Comparison of ENCODE assay signal across 16 cellular contexts in genomic region chr11:12284321-12285050, GRCh38.
DNase-seq lines count a peak whose midpoint lies in the region; ATAC-seq and TF ChIP-seq lines count a peak whose summit lies in the region.
"Had no signal": no experiment of that assay in that cellular context is flagged by ENCODE, and none has a peak within 500 bp of the region (broad histone marks: within the 10 kb centered on the region; RNA-seq: fewer than 3 reads in every experiment).

No MANE protein-coding gene starts in this region.

- DNase-seq in DMS79 treated with DMSO at 0.1 percent for 48 hours (lab: John Stamatoyannopoulos, UW) (peak; percentile 39), DMS79 (lab: John Stamatoyannopoulos, UW) (no peak), fibroblast of the conjunctiva (ENCODE audit: low read depth) (peak; percentile 58), testis (peak; percentile 15), psoas muscle (no peak), epidermal melanocyte (ENCODE audit: insufficient read length, low spot score) (no peak), kidney glomerular epithelial cell (lab: John Stamatoyannopoulos, UW) (no peak)
- DNase-seq in activated CD8-positive, alpha-beta memory T cell treated with anti-CD3 and anti-CD28 coated beads, Interleukin-2, amount 10 ng/mL, durations not matched to agents 7 days and 5 days: peak; percentile 36
- DNase-seq: activated CD4-positive, alpha-beta T cell treated with anti-CD3 and anti-CD28 coated beads for 48 hours; activated naive CD8-positive, alpha-beta T cell treated with anti-CD3 and anti-CD28 coated beads for 36 hours; DMS53; effector memory CD4-positive, alpha-beta T cell; mucosa of descending colon; NK-92 treated with Interleukin-12 subunit alpha and Interleukin-12 subunit beta, amount 100 ng/mL, for 24 hours; stimulated activated CD4-positive, alpha-beta T cell treated with anti-CD3 and anti-CD28 coated beads, Interleukin-4, amount 100 ng/mL, for 24 hours had no signal

- H3K27ac ChIP-seq in testis: no peak overlapping the region
- H3K27ac ChIP-seq in psoas muscle: no peak overlapping the region
- H3K27ac ChIP-seq: 22Rv1 had no signal

- WGBS in testis, 2 donors: 43 to 76% methylated on average over 4 of the region's 4 CpGs
- 63 to 76% (median 72%) methylated on average over 4 of the region's 4 CpGs for WGBS in psoas muscle, 3 donors

- H3K4me1 ChIP-seq in testis (peaks cover 11% of the 10 kb centered on the region), psoas muscle (peaks cover 14% of the 10 kb centered on the region)

- H3K4me3 Mint-ChIP-seq in activated CD8-positive, alpha-beta memory T cell treated with anti-CD3 and anti-CD28 coated beads, Interleukin-2, amount 10 ng/mL, durations not matched to agents 7 days and 5 days: no peak overlapping the region
- H3K4me3 Mint-ChIP-seq: activated naive CD8-positive, alpha-beta T cell treated with anti-CD3 and anti-CD28 coated beads for 36 hours had no signal

- H3K9me3 Mint-ChIP-seq in activated CD8-positive, alpha-beta memory T cell treated with anti-CD3 and anti-CD28 coated beads, Interleukin-2, amount 10 ng/mL, durations not matched to agents 7 days and 5 days (ENCODE audit: low read depth): no peaks in the 10 kb centered on the region
- H3K9me3 Mint-ChIP-seq: activated naive CD8-positive, alpha-beta T cell treated with anti-CD3 and anti-CD28 coated beads for 36 hours had no signal

- CTCF ChIA-PET in activated CD8-positive, alpha-beta memory T cell treated with anti-CD3 and anti-CD28 coated beads, Interleukin-2, amount 10 ng/mL, durations not matched to agents 7 days and 5 days (lab: Charles Lee): interaction anchor here (0.9 to 17.6 kb wide), 6 partner anchors 8 to 353 kb away, joined by 3 to 472 read pairs (median 4); no protein-coding TSS in a partner anchor

- H3K4me3 ChIP-seq in testis (no peak overlapping the region), psoas muscle (no peak overlapping the region)
- H3K4me3 ChIP-seq: mucosa of descending colon had no signal

- H3K9me3 ChIP-seq in testis (no peaks in the 10 kb centered on the region), psoas muscle (no peaks in the 10 kb centered on the region)
- H3K9me3 ChIP-seq: mucosa of descending colon had no signal

- peaks cover 5% of the 10 kb centered on the region for H3K4me1 Mint-ChIP-seq in activated CD8-positive, alpha-beta memory T cell treated with anti-CD3 and anti-CD28 coated beads, Interleukin-2, amount 10 ng/mL, durations not matched to agents 7 days and 5 days

- no peak overlapping the region for H3K27ac Mint-ChIP-seq in activated CD8-positive, alpha-beta memory T cell treated with anti-CD3 and anti-CD28 coated beads, Interleukin-2, amount 10 ng/mL, durations not matched to agents 7 days and 5 days
- H3K27ac Mint-ChIP-seq: activated naive CD8-positive, alpha-beta T cell treated with anti-CD3 and anti-CD28 coated beads for 36 hours had no signal

- no peaks in the 10 kb centered on the region for H3K27me3 ChIP-seq in testis
- H3K27me3 ChIP-seq in psoas muscle (ENCODE audit: insufficient read depth in 3 of 3, low read length in 2 of 3): no peaks in the 10 kb centered on the region

- no peak for TF ChIP-seq POLR2A in testis (IDR thresholded peaks at IDR 0.05)

- no peaks in the 10 kb centered on the region for H3K36me3 Mint-ChIP-seq in activated CD8-positive, alpha-beta memory T cell treated with anti-CD3 and anti-CD28 coated beads, Interleukin-2, amount 10 ng/mL, durations not matched to agents 7 days and 5 days
- H3K36me3 Mint-ChIP-seq: activated naive CD8-positive, alpha-beta T cell treated with anti-CD3 and anti-CD28 coated beads for 36 hours had no signal

- no peaks in the 10 kb centered on the region for H3K36me3 ChIP-seq in testis (ENCODE audit: low read depth, missing control alignments)
- no peaks in the 10 kb centered on the region for H3K36me3 ChIP-seq in psoas muscle (ENCODE audit: insufficient read depth in 1 of 2, low read depth in 1 of 2)

- no peak for ATAC-seq in activated CD8-positive, alpha-beta memory T cell treated with anti-CD3 and anti-CD28 coated beads, Interleukin-2, amount 10 ng/mL, durations not matched to agents 7 days and 5 days
- ATAC-seq in psoas muscle: no peak
- ATAC-seq: mucosa of descending colon had no signal

- TF ChIP-seq CTCF in testis (IDR thresholded peaks at IDR 0.05) (no peak), psoas muscle (IDR thresholded peaks at IDR 0.05) (no peak)

- intact Hi-C loops in testis (cut with DNase I; ENCODE audit: low total_unique reads) (loop anchor here (5.0 kb wide), 1 partner anchor 237 kb away; no protein-coding TSS in a partner anchor), psoas muscle (cut with DNase I) (loop anchor here in 1 of 2 donors (10.0 kb wide), 1 partner anchor 350 kb away; no protein-coding TSS in a partner anchor)

- no peaks in the 10 kb centered on the region for H3K27me3 Mint-ChIP-seq in activated CD8-positive, alpha-beta memory T cell treated with anti-CD3 and anti-CD28 coated beads, Interleukin-2, amount 10 ng/mL, durations not matched to agents 7 days and 5 days
- H3K27me3 Mint-ChIP-seq: activated naive CD8-positive, alpha-beta T cell treated with anti-CD3 and anti-CD28 coated beads for 36 hours had no signal

Comparison
In these comparisons a context has a peak if more than half of its experiments do, and no peak if none do; other contexts are left out.
1. DNase-seq: peak in DMS79 treated with DMSO at 0.1 percent for 48 hours (single experiment), activated CD8-positive, alpha-beta memory T cell treated with anti-CD3 and anti-CD28 coated beads, Interleukin-2, amount 10 ng/mL, durations not matched to agents 7 days and 5 days (single experiment), fibroblast of the conjunctiva (single experiment) and testis (single experiment); none in DMS79 (single experiment), psoas muscle (0 of 2), epidermal melanocyte (single experiment) and kidney glomerular epithelial cell (single experiment).